Comparison of ENCODE assay signal across 25 cellular contexts in the genomic region with DNA sequence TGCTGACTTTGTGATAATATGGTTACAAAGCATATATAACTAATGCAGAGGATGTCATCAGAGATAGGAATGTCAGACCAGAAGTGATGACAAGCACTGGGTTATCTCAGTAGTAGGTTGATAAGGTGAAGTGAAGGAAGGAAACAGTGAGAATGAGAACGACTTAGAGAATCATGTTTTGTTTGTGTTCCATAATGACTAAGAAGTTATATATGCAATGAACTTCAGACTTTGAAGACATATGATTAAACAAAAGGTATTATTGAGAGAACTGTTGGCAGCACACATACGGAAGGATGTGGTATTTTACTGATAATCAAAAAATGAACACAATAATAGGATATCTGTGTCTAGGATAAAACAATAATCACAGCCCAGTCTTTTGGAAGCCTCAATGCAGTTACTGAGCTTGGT. TPM values are rescaled to one million over a fixed set of nuclear protein-coding genes. Genes with fewer than 3 reads are reported as not detected.
DNase-seq lines count a peak whose midpoint lies in the region; ATAC-seq and TF ChIP-seq lines count a peak whose summit lies in the region.
"Had no signal": no experiment of that assay in that cellular context is flagged by ENCODE, and none has a peak within 500 bp of the region (broad histone marks: within the 10 kb centered on the region; RNA-seq: fewer than 3 reads in every experiment).

No MANE protein-coding gene starts in this region.

- ATAC-seq in HG03196 (IDR thresholded peaks at IDR 0.05; ENCODE audit: unreplicated experiment) (no peak), HG03521 (IDR thresholded peaks at IDR 0.05; ENCODE audit: unreplicated experiment) (no peak)
- ATAC-seq: heart left ventricle had no signal

- no peak for TF ChIP-seq CTCF in fibroblast of the aortic adventitia (IDR thresholded peaks at IDR 0.05; ENCODE audit: insufficient read depth, low read length)

- H3K4me3 ChIP-seq in fibroblast of the aortic adventitia (ENCODE audit: low read depth, low read length): no peak overlapping the region
- H3K4me3 ChIP-seq: heart left ventricle, neural progenitor cell, Peyer's patch, SK-N-MC, suprapubic skin, uterus had no signal

- DNase-seq in ELR (ENCODE audit: low read depth): peak; percentile 70
- DNase-seq in SW480 (ENCODE audit: low spot score): peak; percentile 2
- peak; percentile 83 for DNase-seq in fibroblast of the aortic adventitia (ENCODE audit: low read depth)
- peak; percentile 64 for DNase-seq in non-pigmented ciliary epithelial cell (ENCODE audit: low read depth)
- DNase-seq in NCI-H2029 (lab: John Stamatoyannopoulos, UW): no peak
- no peak for DNase-seq in NCI-H345 treated with DMSO at 0.1 percent for 48 hours (lab: John Stamatoyannopoulos, UW; ENCODE audit: unreplicated experiment)
- DNase-seq: activated CD4-positive, alpha-beta T cell treated with anti-CD3 and anti-CD28 coated beads, Interleukin-2, amount 10 ng/mL, durations not matched to agents 7 days and 5 days; CD4-positive, CD25-positive, alpha-beta regulatory T cell; GDM1; H7; heart left ventricle; Karpas-422; NCI-H1105 treated with DMSO at 0.1 percent for 48 hours; NCI-H2081 treated with DMSO at 0.1 percent for 48 hours; NCI-H510A treated with DMSO at 0.1 percent for 48 hours; NK-92 treated with Interleukin-12 subunit alpha and Interleukin-12 subunit beta, amount 100 ng/mL, for 24 hours; Peyer's patch; T-helper 2 cell; uterus had no signal

RNA-seq across cellular contexts. Expression of a gene that starts 18.3 kb away (rescaled TPM):
- total RNA-seq in fibroblast of the aortic adventitia (ENCODE audit: low replicate concordance): 3.8 and 16.0 TPM in 2 replicates
- total RNA-seq: activated CD4-positive, alpha-beta T cell treated with anti-CD3 and anti-CD28 coated beads, Interleukin-2, amount 10 ng/mL, durations not matched to agents 7 days and 5 days; activated T-helper 1 cell treated with anti-CD3 and anti-CD28 coated beads, Interleukin-12 subunit alpha, Interleukin-12 subunit beta, Interleukin-2, Interleukin-4 antibody, amounts not matched to agents 30 ng/mL and 10 ng/mL and 1 ng/mL, durations not matched to agents 14 hours and 24 hours and 36 hours; CD4-positive, CD25-positive, alpha-beta regulatory T cell had no signal

Comparison
In these comparisons a context has a peak if more than half of its experiments do, and no peak if none do; other contexts are left out.
1. DNase-seq: peak in ELR (single experiment), SW480 (single experiment), fibroblast of the aortic adventitia (single experiment) and non-pigmented ciliary epithelial cell (single experiment); none in NCI-H2029 (single experiment) and NCI-H345 treated with DMSO at 0.1 percent for 48 hours (single experiment).